12 cellular contexts compared by ENCODE assay signal in genomic region chr2:64405476-64406406, GRCh38. TPM values are rescaled to one million over a fixed set of nuclear protein-coding genes. Genes with fewer than 3 reads are reported as not detected.
DNase-seq lines count a peak whose midpoint lies in the region; ATAC-seq and TF ChIP-seq lines count a peak whose summit lies in the region.
"Had no signal": no experiment of that assay in that cellular context is flagged by ENCODE, and none has a peak within 500 bp of the region (broad histone marks: within the 10 kb centered on the region; RNA-seq: fewer than 3 reads in every experiment).

No MANE protein-coding gene starts in this region.

- intact Hi-C loops in breast epithelium (cut with DNase I; ENCODE audit: low total_unique reads), result no loop called here
- intact Hi-C loops in left colon (cut with DNase I, micrococcal nuclease), result no loop called here
- intact Hi-C loops in thyroid gland (cut with DNase I), result no loop called here

- H3K9me3 Mint-ChIP-seq in HFFc6, result no peaks in the 10 kb centered on the region

- no peak for TF ChIP-seq POLR2A in breast epithelium (IDR thresholded peaks at IDR 0.05)
- no peak for TF ChIP-seq POLR2A in thyroid gland (IDR thresholded peaks at IDR 0.05)

- no peaks in the 10 kb centered on the region for H3K36me3 Mint-ChIP-seq in HFFc6 (ENCODE audit: low read depth)

- TF ChIP-seq CTCF in HFFc6 (IDR thresholded peaks at IDR 0.05) (no peak), breast epithelium (IDR thresholded peaks at IDR 0.05) (no peak), thyroid gland (IDR thresholded peaks at IDR 0.05) (no peak)

- H3K4me1 ChIP-seq in breast epithelium (peaks cover 0 to 7% of the 10 kb centered on the region in 2 donors), thyroid gland (peaks cover 38 to 53% of the 10 kb centered on the region in 2 donors)

- DNase-seq in HFFc6 (peak; percentile 72), breast epithelium (ENCODE audit: low spot score in 2 of 2) (no peak), left colon (peak; percentile 25 to 41), thyroid gland (peak in 1 of 2 donors; percentile 13), superior temporal gyrus (ENCODE audit: extremely low spot score) (no peak)
- DNase-seq: SHP77; stimulated activated naive CD4-positive, alpha-beta T cell had no signal

- H3K27ac ChIP-seq in breast epithelium (peak overlapping the region; percentile 78 to 96), thyroid gland (peak overlapping the region in 2 of 3 donors; percentile 32 to 78)
- H3K27ac ChIP-seq: epithelial cell of prostate had no signal

- H3K27ac Mint-ChIP-seq in HFFc6, result peak overlapping the region; percentile 41; the same call in 1 of the 2 replicates

- peak overlapping the region; percentile 67 for H3K4me3 Mint-ChIP-seq in HFFc6

- no peaks in the 10 kb centered on the region for H3K27me3 ChIP-seq in breast epithelium
- H3K27me3 ChIP-seq in thyroid gland, result no peaks in the 10 kb centered on the region
- H3K27me3 ChIP-seq: pancreas had no signal

- H3K9me3 ChIP-seq in breast epithelium, result no peaks in the 10 kb centered on the region
- H3K9me3 ChIP-seq in thyroid gland, result no peaks in the 10 kb centered on the region
- H3K9me3 ChIP-seq: pancreas had no signal

- peak overlapping the region; percentile 25 to 58 (median 26) for H3K4me3 ChIP-seq in breast epithelium
- no peak overlapping the region for H3K4me3 ChIP-seq in thyroid gland (replicated peaks in 1 of 3)
- H3K4me3 ChIP-seq: pancreas had no signal

- peaks cover 24% of the 10 kb centered on the region for H3K4me1 Mint-ChIP-seq in HFFc6 (ENCODE audit: low read depth)

- WGBS in thyroid gland, 2 donors, result 65 to 67% methylated on average over 11 to 12 of the region's 12 CpGs

- no peaks in the 10 kb centered on the region for H3K36me3 ChIP-seq in breast epithelium
- no peaks in the 10 kb centered on the region for H3K36me3 ChIP-seq in thyroid gland
- H3K36me3 ChIP-seq: pancreas had no signal

- peak; percentile 27 for ATAC-seq in left colon
- ATAC-seq in GM18511 (IDR thresholded peaks at IDR 0.05; ENCODE audit: unreplicated experiment), result no peak
- no peak for ATAC-seq in HG03175 (IDR thresholded peaks at IDR 0.05; ENCODE audit: unreplicated experiment)
- no peak for ATAC-seq in HG03460 (IDR thresholded peaks at IDR 0.05; ENCODE audit: unreplicated experiment)

- peaks cover 10% of the 10 kb centered on the region for H3K27me3 Mint-ChIP-seq in HFFc6 (ENCODE audit: insufficient read depth)

RNA-seq across cellular contexts. Expression of gene LGALSL, which starts 48.2 kb away (rescaled TPM):
- 1 to 10 TPM in 2 of 6 experiments, under 1 TPM in 4; 0.64 to 2.1 (median 0.82) TPM for total RNA-seq in HFFc6 (2021; fragmentation: NEBNext Ultra II Directional; extraction: Animal tissue kit (Norgen Biotek cat#: 25700))
- 10 to 100 TPM in 2 of 3 donors, 1 to 10 TPM in 1; 9.4 to 16.7 (median 16.5) TPM for total RNA-seq in breast epithelium
- 10 to 100 TPM; 43.6 to 45.5 TPM for total RNA-seq in left colon
- 10 to 100 TPM in 2 of 4 donors, 1 to 10 TPM in 2; 8.1 to 13.0 (median 10.4) TPM for total RNA-seq in thyroid gland

Comparison
In these comparisons a context has a peak if more than half of its experiments do, and no peak if none do; other contexts are left out.
1. DNase-seq: peak in HFFc6 (single experiment) and left colon (2 of 2); none in breast epithelium (0 of 2) and superior temporal gyrus (single experiment).
2. H3K4me3 ChIP-seq: peak in breast epithelium (3 of 3); none in thyroid gland (0 of 3).